In genomic region chr18:3608488-3608887, GRCh38 we compare ENCODE assay signal across 13 cellular contexts.
"Had no signal": no experiment of that assay in that cellular context is flagged by ENCODE, and none has a peak within 500 bp of the region (broad histone marks: within the 10 kb centered on the region; RNA-seq: fewer than 3 reads in every experiment).

No MANE protein-coding gene starts in this region.

- H3K4me3 Mint-ChIP-seq: activated naive CD8-positive, alpha-beta T cell treated with anti-CD3 and anti-CD28 coated beads for 36 hours; T-helper 1 cell treated with Interleukin-12 subunit alpha and Interleukin-12 subunit beta and Interleukin-4 antibody, amounts not matched to agents 30 μg/mL and 1 μg/mL, for 36 hours had no signal

- FAIRE-seq: TTC549, urothelium cell line had no signal

- DNase-seq: activated naive CD8-positive, alpha-beta T cell treated with anti-CD3 and anti-CD28 coated beads for 36 hours; brain microvascular endothelial cell; effector memory CD4-positive, alpha-beta T cell; hippocampal formation; kidney glomerular epithelial cell; stimulated activated CD4-positive, alpha-beta T cell treated with anti-CD3 and anti-CD28 coated beads, Interleukin-4, amount 100 ng/mL, for 1 hour; stimulated activated CD8-positive, alpha-beta memory T cell treated with anti-CD3 and anti-CD28 coated beads, Interleukin-4, amount 100 ng/mL, for 48 hours; stomach had no signal

- H3K9me3 ChIP-seq: stomach had no signal

- H3K27ac Mint-ChIP-seq: activated naive CD8-positive, alpha-beta T cell treated with anti-CD3 and anti-CD28 coated beads for 36 hours; activated T-helper 2 cell treated with anti-CD3 and anti-CD28 coated beads, Interferon-gamma antibody, Interleukin-2, Interleukin-4, amounts not matched to agents 10 μg/mL and 5 μg/mL and 100 μg/mL, durations not matched to agents 14 hours and 24 hours and 36 hours; T-helper 1 cell treated with Interleukin-12 subunit alpha and Interleukin-12 subunit beta and Interleukin-4 antibody, amounts not matched to agents 30 μg/mL and 1 μg/mL, for 36 hours had no signal

- H3K9ac ChIP-seq: parathyroid adenoma had no signal

- H3K79me2 ChIP-seq: parathyroid adenoma had no signal

- H3K9me3 Mint-ChIP-seq: activated naive CD8-positive, alpha-beta T cell treated with anti-CD3 and anti-CD28 coated beads for 36 hours; activated T-helper 2 cell treated with anti-CD3 and anti-CD28 coated beads, Interferon-gamma antibody, Interleukin-2, Interleukin-4, amounts not matched to agents 10 μg/mL and 5 μg/mL and 100 μg/mL, durations not matched to agents 14 hours and 24 hours and 36 hours; T-helper 1 cell treated with Interleukin-12 subunit alpha and Interleukin-12 subunit beta and Interleukin-4 antibody, amounts not matched to agents 30 μg/mL and 1 μg/mL, for 36 hours had no signal

- H3K36me3 Mint-ChIP-seq: activated naive CD8-positive, alpha-beta T cell treated with anti-CD3 and anti-CD28 coated beads for 36 hours had no signal

- H2AFZ ChIP-seq: parathyroid adenoma had no signal

- H3K27ac ChIP-seq: brain microvascular endothelial cell, parathyroid adenoma had no signal

- H3K27me3 ChIP-seq: brain microvascular endothelial cell, stomach had no signal

- H3K27me3 Mint-ChIP-seq: activated naive CD8-positive, alpha-beta T cell treated with anti-CD3 and anti-CD28 coated beads for 36 hours had no signal

- H3K36me3 ChIP-seq: brain microvascular endothelial cell, stomach had no signal

- H3K4me3 ChIP-seq: stomach had no signal
